In genomic region chr6:33439956-33440648, GRCh38 we compare ENCODE assay signal across 1 cellular context.
TF ChIP-seq lines count a peak whose summit lies in the region.

No MANE protein-coding gene starts in this region.

TF ChIP-seq in K562, 482 proteins besides CTCF, POLR2A, EP300 and RAD21 (continued from another document):
- TF ChIP-seq NKRF (IDR thresholded peaks at IDR 0.05; ENCODE audit: borderline replicate concordance) = peak; percentile 56; the same call in 1 of the 2 replicates
